In genomic region chr11:133821776-133822175, GRCh38 we compare ENCODE assay signal across 9 cellular contexts. TPM values are rescaled to one million over a fixed set of nuclear protein-coding genes. Genes with fewer than 3 reads are reported as not detected.
A peak's percentile ranks its signal among the peaks of the same experiment; 100 is the strongest.
DNase-seq lines count a peak whose midpoint lies in the region; ATAC-seq and TF ChIP-seq lines count a peak whose summit lies in the region.
"Had no signal": no experiment of that assay in that cellular context is flagged by ENCODE, and none has a peak within 500 bp of the region (broad histone marks: within the 10 kb centered on the region; RNA-seq: fewer than 3 reads in every experiment).

No MANE protein-coding gene starts in this region.

- peak; percentile 19 to 42 (median 26) for TF ChIP-seq CTCF in tibial nerve (IDR thresholded peaks at IDR 0.05)

- peaks cover 0 to 6% (median 0%) of the 10 kb centered on the region in 4 donors for H3K4me1 ChIP-seq in tibial nerve

- TF ChIP-seq POLR2A in tibial nerve (IDR thresholded peaks at IDR 0.05) = no peak

- H3K4me3 ChIP-seq in tibial nerve = no peak overlapping the region
- H3K4me3 ChIP-seq: skin epidermis had no signal

- H3K27me3 Mint-ChIP-seq in activated CD8-positive, alpha-beta T cell treated with anti-CD3 and anti-CD28 coated beads, Interleukin-2, amount 10 ng/mL, durations not matched to agents 7 days and 5 days (ENCODE audit: low read depth) = peaks cover 6% of the 10 kb centered on the region

- 41 to 80% methylated on average over 5 to 7 of the region's 8 CpGs for WGBS in tibial nerve, 2 donors

- no peaks in the 10 kb centered on the region for H3K9me3 Mint-ChIP-seq in activated CD8-positive, alpha-beta T cell treated with anti-CD3 and anti-CD28 coated beads, Interleukin-2, amount 10 ng/mL, durations not matched to agents 7 days and 5 days (ENCODE audit: insufficient read depth)

- H3K9me3 ChIP-seq in tibial nerve = no peaks in the 10 kb centered on the region

- DNase-seq in NCI-H2227 (lab: John Stamatoyannopoulos, UW; ENCODE audit: unreplicated experiment) = peak; percentile 17
- no peak for DNase-seq in NCI-H2227 treated with DMSO at 0.1 percent for 48 hours (lab: John Stamatoyannopoulos, UW)
- DNase-seq in H4 (ENCODE audit: low spot score) = peak; percentile 36
- peak; percentile 88 for DNase-seq in NCI-H1092 treated with DMSO at 0.1 percent for 48 hours (lab: John Stamatoyannopoulos, UW)
- DNase-seq in activated CD8-positive, alpha-beta T cell treated with anti-CD3 and anti-CD28 coated beads, Interleukin-2, amount 10 ng/mL, durations not matched to agents 7 days and 5 days = peak; percentile 54
- DNase-seq in hypothalamus (lab: John Stamatoyannopoulos, UW) = peak in 34 of 51 donors; percentile 6 to 71 (median 33)
- DNase-seq in tibial nerve (ENCODE audit: low spot score in 2 of 2) = peak in 1 of 2 donors; percentile 32

- H3K27me3 ChIP-seq in tibial nerve = no peaks in the 10 kb centered on the region

- CTCF ChIA-PET in activated CD8-positive, alpha-beta T cell treated with anti-CD3 and anti-CD28 coated beads, Interleukin-2, amount 10 ng/mL, durations not matched to agents 7 days and 5 days (lab: Charles Lee) = interaction anchor here (0.9 to 2.7 kb wide), 8 partner anchors 10 to 745 kb away, joined by 3 to 17 read pairs (median 4); no protein-coding TSS in a partner anchor

- POLR2A ChIA-PET in activated CD8-positive, alpha-beta T cell treated with anti-CD3 and anti-CD28 coated beads, Interleukin-2, amount 10 ng/mL, durations not matched to agents 7 days and 5 days (lab: Charles Lee) = no interaction called here

- no peaks in the 10 kb centered on the region for H3K36me3 Mint-ChIP-seq in activated CD8-positive, alpha-beta T cell treated with anti-CD3 and anti-CD28 coated beads, Interleukin-2, amount 10 ng/mL, durations not matched to agents 7 days and 5 days (ENCODE audit: low read depth)

- no peaks in the 10 kb centered on the region for H3K4me1 Mint-ChIP-seq in activated CD8-positive, alpha-beta T cell treated with anti-CD3 and anti-CD28 coated beads, Interleukin-2, amount 10 ng/mL, durations not matched to agents 7 days and 5 days (ENCODE audit: low read depth)

- H3K27ac ChIP-seq in tibial nerve = no peak overlapping the region
- H3K27ac ChIP-seq: skin epidermis had no signal

- ATAC-seq in activated CD8-positive, alpha-beta T cell treated with anti-CD3 and anti-CD28 coated beads, Interleukin-2, amount 10 ng/mL, durations not matched to agents 7 days and 5 days = peak; percentile 15
- ATAC-seq in GM18517 (IDR thresholded peaks at IDR 0.05; ENCODE audit: unreplicated experiment) = no peak

- no peaks in the 10 kb centered on the region for H3K36me3 ChIP-seq in tibial nerve

- H3K27ac Mint-ChIP-seq in activated CD8-positive, alpha-beta T cell treated with anti-CD3 and anti-CD28 coated beads, Interleukin-2, amount 10 ng/mL, durations not matched to agents 7 days and 5 days = no peak overlapping the region

- TF ChIP-seq EP300 in tibial nerve (IDR thresholded peaks at IDR 0.05) = no peak

- H3K4me3 Mint-ChIP-seq in activated CD8-positive, alpha-beta T cell treated with anti-CD3 and anti-CD28 coated beads, Interleukin-2, amount 10 ng/mL, durations not matched to agents 7 days and 5 days = no peak overlapping the region

RNA-seq across cellular contexts. Expression of gene SPATA19, which starts 23.5 kb away (rescaled TPM):
- total RNA-seq in H4 (2014; rRNA removed; shearing (Covaris generic)) = not detected in 2 replicates
- total RNA-seq in activated CD8-positive, alpha-beta T cell treated with anti-CD3 and anti-CD28 coated beads, Interleukin-2, amount 10 ng/mL, durations not matched to agents 7 days and 5 days = not detected
- not detected for total RNA-seq in tibial nerve
